ENCODE assay signal across 8 cellular contexts in genomic region chr2:169479257-169480078, GRCh38. TPM values are rescaled to one million over a fixed set of nuclear protein-coding genes. Genes with fewer than 3 reads are reported as not detected.
DNase-seq lines count a peak whose midpoint lies in the region; TF ChIP-seq lines count a peak whose summit lies in the region.

TSS of gene BBS5 (plus strand) at chr2:169479494. CDS start at chr2:169479554, 60 bp downstream.

- POLR2A ChIA-PET in HEK293T (lab: Yijun Ruan, JAX) = interaction anchor here (0.8 to 1.6 kb wide), 6 partner anchors 9 to 105 kb away, joined by 3 to 5 read pairs (median 3); partner anchors contain the start of genes FASTKD1 and PPIG

- DNase-seq in GM03348 (ENCODE audit: low spot score) (peak; percentile 85), HEK293T (ENCODE audit: extremely low spot score) (peak; percentile 67), MV-4-11 (lab: John Stamatoyannopoulos, UW) (peak; percentile 61), T follicular helper cell (ENCODE audit: low read depth) (peak; percentile 42), amniotic stem cell (lab: John Stamatoyannopoulos, UW) (peak; percentile 65), right atrium auricular region (ENCODE audit: low spot score) (peak; percentile 76), prostate gland (ENCODE audit: low spot score) (peak; percentile 75)

- H3K27ac ChIP-seq in right atrium auricular region = peak within 1 kb of the TSS; percentile 59 to 72
- peak within 1 kb of the TSS; percentile 77 to 79 for H3K27ac ChIP-seq in prostate gland
- H3K27ac ChIP-seq in urinary bladder (ENCODE audit: low read depth) = peak within 1 kb of the TSS; percentile 33

- H3K36me3 ChIP-seq in right atrium auricular region (peaks cover 20% of the 10 kb centered on the region), prostate gland (no peaks in the 10 kb centered on the region), urinary bladder (ENCODE audit: insufficient read depth) (no peaks in the 10 kb centered on the region)

- CTCF ChIA-PET in HEK293T (lab: Yijun Ruan, JAX) = interaction anchor here (0.7 to 2.0 kb wide), 7 partner anchors 9 to 1652 kb away, joined by 3 to 7 read pairs (median 3); no protein-coding TSS in a partner anchor

- intact Hi-C loops in prostate gland (cut with DNase I) = loop anchor here (2.0 kb wide), 1 partner anchor 105 kb away; the partner anchor contains the start of gene PPIG

- TF ChIP-seq POLR2A in prostate gland (IDR thresholded peaks at IDR 0.05) = no peak

- H3K9me3 ChIP-seq in right atrium auricular region (no peaks in the 10 kb centered on the region), prostate gland (no peaks in the 10 kb centered on the region)

- peaks cover 0 to 12% of the 10 kb centered on the region in 2 donors for H3K4me1 ChIP-seq in right atrium auricular region
- no peaks in the 10 kb centered on the region for H3K4me1 ChIP-seq in prostate gland (replicated peaks)
- no peaks in the 10 kb centered on the region for H3K4me1 ChIP-seq in urinary bladder (ENCODE audit: insufficient read depth)

- H3K4me3 ChIP-seq in right atrium auricular region (peak within 1 kb of the TSS; percentile 55 to 77), prostate gland (peak within 1 kb of the TSS; percentile 48 to 60), urinary bladder (ENCODE audit: low read depth, low read length) (peak within 1 kb of the TSS; percentile 70)

- no peaks in the 10 kb centered on the region for H3K27me3 ChIP-seq in right atrium auricular region
- H3K27me3 ChIP-seq in prostate gland (replicated peaks; ENCODE audit: insufficient read depth) = no peaks in the 10 kb centered on the region

- peak in 1 of 2 donors; percentile 68 for TF ChIP-seq CTCF in right atrium auricular region (IDR thresholded peaks at IDR 0.05)
- peak in 3 of 4 experiments; percentile 46 to 62 (median 52) for TF ChIP-seq CTCF in prostate gland (IDR thresholded peaks at IDR 0.05)

- 1% methylated on average over 36 of the region's 71 CpGs for WGBS in prostate gland
- WGBS in urinary bladder = under 1% methylated on average over 71 of the region's 71 CpGs

TF ChIP-seq in HEK293T, 16 proteins besides CTCF, POLR2A, EP300 and RAD21:
- TF ChIP-seq NFRKB (IDR thresholded peaks at IDR 0.05) (no peak), CTBP1 (IDR thresholded peaks at IDR 0.05; ENCODE audit: borderline replicate concordance) (0 out of 2 replicates have a peak, but pooled peaks have one; percentile 26), SP1 (IDR thresholded peaks at IDR 0.05) (no peak), FOXK2 (IDR thresholded peaks at IDR 0.05) (no peak), ARNT (IDR thresholded peaks at IDR 0.05) (no peak), ZNF384 (IDR thresholded peaks at IDR 0.05) (no peak), PKNOX1 (IDR thresholded peaks at IDR 0.05) (no peak), TARDBP (IDR thresholded peaks at IDR 0.05) (peak; percentile 15; the same call in 1 of the 2 replicates), HDGF (IDR thresholded peaks at IDR 0.05; ENCODE audit: borderline replicate concordance) (no peak), LEF1 (IDR thresholded peaks at IDR 0.05; ENCODE audit: borderline replicate concordance) (no peak), FOXM1 (IDR thresholded peaks at IDR 0.05; ENCODE audit: borderline replicate concordance) (no peak), SUZ12 (IDR thresholded peaks at IDR 0.05) (no peak), L3MBTL2 (conservative IDR thresholded peaks at IDR 0.05) (peak; percentile 78), BHLHE40 (IDR thresholded peaks at IDR 0.05; ENCODE audit: borderline replicate concordance) (no peak), ELF4 (IDR thresholded peaks at IDR 0.05) (no peak), FOXA1 (IDR thresholded peaks at IDR 0.05) (no peak)

RNA-seq across cellular contexts. Expression of gene BBS5, which starts in this region (rescaled TPM):
- total RNA-seq in right atrium auricular region = 1 to 10 TPM; 4.2 to 7.0 TPM
- total RNA-seq in prostate gland = 10 to 100 TPM in 1 of 2 donors, 1 to 10 TPM in 1; 7.7 to 14.7 TPM
- total RNA-seq in urinary bladder = 13.8 TPM
- polyA plus RNA-seq in urinary bladder = 9.5 TPM

Comparison
In these comparisons a context has a peak if more than half of its experiments do, and no peak if none do; other contexts are left out.
1. Peak in every context shown above with its lines: DNase-seq, H3K4me3 ChIP-seq and H3K27ac ChIP-seq.